In genomic region chr12:25585021-25585523, GRCh38 we compare ENCODE assay signal across 10 cellular contexts.
DNase-seq lines count a peak whose midpoint lies in the region; ATAC-seq and TF ChIP-seq lines count a peak whose summit lies in the region.
"Had no signal": no experiment of that assay in that cellular context is flagged by ENCODE, and none has a peak within 500 bp of the region (broad histone marks: within the 10 kb centered on the region; RNA-seq: fewer than 3 reads in every experiment).

No MANE protein-coding gene starts in this region.

- DNase-seq in Ammon's horn (ENCODE audit: low spot score) (peak; percentile 54), astrocyte of the cerebellum (ENCODE audit: low read depth) (peak; percentile 91), globus pallidus (ENCODE audit: low spot score) (peak; percentile 61), pons (ENCODE audit: low spot score) (peak; percentile 58), SKM-1 treated with dmso at 0.1 percent for 144 hours (lab: John Stamatoyannopoulos, UW; ENCODE audit: unreplicated experiment) (no peak), NCI-H187 treated with DMSO at 0.1 percent for 48 hours (lab: John Stamatoyannopoulos, UW) (no peak)
- DNase-seq: natural killer cell, NCI-H446 had no signal

- no peak overlapping the region for H3K4me3 ChIP-seq in astrocyte of the cerebellum (ENCODE audit: low read depth, low read length)

- no peak for TF ChIP-seq CTCF in astrocyte of the cerebellum (IDR thresholded peaks at IDR 0.05; ENCODE audit: low read depth, low read length, missing control alignments)

- in situ Hi-C loops in astrocyte of the cerebellum (cut with HindIII; ENCODE audit: low sequenced_read_pairs): no loop called here

- ATAC-seq in GM21381 (IDR thresholded peaks at IDR 0.05; ENCODE audit: unreplicated experiment): no peak
- ATAC-seq in GM21576 (IDR thresholded peaks at IDR 0.05; ENCODE audit: unreplicated experiment): no peak
- ATAC-seq: natural killer cell had no signal

Comparison
In these comparisons a context has a peak if more than half of its experiments do, and no peak if none do; other contexts are left out.
1. DNase-seq: peak in Ammon's horn (single experiment), astrocyte of the cerebellum (single experiment), globus pallidus (single experiment) and pons (single experiment); none in SKM-1 treated with dmso at 0.1 percent for 144 hours (single experiment) and NCI-H187 treated with DMSO at 0.1 percent for 48 hours (single experiment).